In genomic region chr10:104255244-104255981, GRCh38 we compare ENCODE assay signal across 1 cellular context.
A peak's percentile ranks its signal among the peaks of the same experiment; 100 is the strongest.
TF ChIP-seq lines count a peak whose summit lies in the region.

No MANE protein-coding gene starts in this region.

TF ChIP-seq in HepG2, 621 proteins besides CTCF, POLR2A, EP300 and RAD21 (continued from another document and continues in another):
- TF ChIP-seq PRDM4 (CRISPR knock-in tag; IDR thresholded peaks at IDR 0.05; ENCODE audit: borderline replicate concordance) = no peak
- 0 out of 2 replicates have a peak, but pooled peaks have one; percentile 11 for TF ChIP-seq ZFP1 (CRISPR knock-in tag; IDR thresholded peaks at IDR 0.05)
- 0 out of 2 replicates have a peak, but pooled peaks have one; percentile 13 for TF ChIP-seq ZNF629 (CRISPR knock-in tag; conservative IDR thresholded peaks at IDR 0.05)
- TF ChIP-seq HDAC1 (CRISPR knock-in tag; IDR thresholded peaks at IDR 0.05) = no peak
- TF ChIP-seq SP140L (CRISPR knock-in tag; IDR thresholded peaks at IDR 0.05; ENCODE audit: borderline replicate concordance) = no peak
- TF ChIP-seq MIXL1 (CRISPR knock-in tag; IDR thresholded peaks at IDR 0.05) = no peak
- TF ChIP-seq SIN3B (IDR thresholded peaks at IDR 0.05; ENCODE audit: low read length) = no peak
- no peak for TF ChIP-seq ZNF414 (CRISPR knock-in tag; IDR thresholded peaks at IDR 0.05)
- no peak for TF ChIP-seq HOXD1 (CRISPR knock-in tag; IDR thresholded peaks at IDR 0.05)
- no peak for TF ChIP-seq ZNF678 (CRISPR knock-in tag; IDR thresholded peaks at IDR 0.05)
- TF ChIP-seq, protein P1, sequence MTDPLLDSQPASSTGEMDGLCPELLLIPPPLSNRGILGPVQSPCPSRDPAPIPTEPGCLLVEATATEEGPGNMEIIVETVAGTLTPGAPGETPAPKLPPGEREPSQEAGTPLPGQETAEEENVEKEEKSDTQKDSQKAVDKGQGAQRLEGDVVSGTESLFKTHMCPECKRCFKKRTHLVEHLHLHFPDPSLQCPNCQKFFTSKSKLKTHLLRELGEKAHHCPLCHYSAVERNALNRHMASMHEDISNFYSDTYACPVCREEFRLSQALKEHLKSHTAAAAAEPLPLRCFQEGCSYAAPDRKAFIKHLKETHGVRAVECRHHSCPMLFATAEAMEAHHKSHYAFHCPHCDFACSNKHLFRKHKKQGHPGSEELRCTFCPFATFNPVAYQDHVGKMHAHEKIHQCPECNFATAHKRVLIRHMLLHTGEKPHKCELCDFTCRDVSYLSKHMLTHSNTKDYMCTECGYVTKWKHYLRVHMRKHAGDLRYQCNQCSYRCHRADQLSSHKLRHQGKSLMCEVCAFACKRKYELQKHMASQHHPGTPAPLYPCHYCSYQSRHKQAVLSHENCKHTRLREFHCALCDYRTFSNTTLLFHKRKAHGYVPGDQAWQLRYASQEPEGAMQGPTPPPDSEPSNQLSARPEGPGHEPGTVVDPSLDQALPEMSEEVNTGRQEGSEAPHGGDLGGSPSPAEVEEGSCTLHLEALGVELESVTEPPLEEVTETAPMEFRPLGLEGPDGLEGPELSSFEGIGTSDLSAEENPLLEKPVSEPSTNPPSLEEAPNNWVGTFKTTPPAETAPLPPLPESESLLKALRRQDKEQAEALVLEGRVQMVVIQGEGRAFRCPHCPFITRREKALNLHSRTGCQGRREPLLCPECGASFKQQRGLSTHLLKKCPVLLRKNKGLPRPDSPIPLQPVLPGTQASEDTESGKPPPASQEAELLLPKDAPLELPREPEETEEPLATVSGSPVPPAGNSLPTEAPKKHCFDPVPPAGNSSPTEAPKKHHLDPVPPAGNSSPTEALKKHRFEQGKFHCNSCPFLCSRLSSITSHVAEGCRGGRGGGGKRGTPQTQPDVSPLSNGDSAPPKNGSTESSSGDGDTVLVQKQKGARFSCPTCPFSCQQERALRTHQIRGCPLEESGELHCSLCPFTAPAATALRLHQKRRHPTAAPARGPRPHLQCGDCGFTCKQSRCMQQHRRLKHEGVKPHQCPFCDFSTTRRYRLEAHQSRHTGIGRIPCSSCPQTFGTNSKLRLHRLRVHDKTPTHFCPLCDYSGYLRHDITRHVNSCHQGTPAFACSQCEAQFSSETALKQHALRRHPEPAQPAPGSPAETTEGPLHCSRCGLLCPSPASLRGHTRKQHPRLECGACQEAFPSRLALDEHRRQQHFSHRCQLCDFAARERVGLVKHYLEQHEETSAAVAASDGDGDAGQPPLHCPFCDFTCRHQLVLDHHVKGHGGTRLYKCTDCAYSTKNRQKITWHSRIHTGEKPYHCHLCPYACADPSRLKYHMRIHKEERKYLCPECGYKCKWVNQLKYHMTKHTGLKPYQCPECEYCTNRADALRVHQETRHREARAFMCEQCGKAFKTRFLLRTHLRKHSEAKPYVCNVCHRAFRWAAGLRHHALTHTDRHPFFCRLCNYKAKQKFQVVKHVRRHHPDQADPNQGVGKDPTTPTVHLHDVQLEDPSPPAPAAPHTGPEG (CRISPR knock-in tag; IDR thresholded peaks at IDR 0.05) = no peak
- no peak for TF ChIP-seq ZNF143 (CRISPR knock-in tag; IDR thresholded peaks at IDR 0.05)
- TF ChIP-seq ZNF547 (CRISPR knock-in tag; IDR thresholded peaks at IDR 0.05) = no peak
- TF ChIP-seq TAF1 (CRISPR knock-in tag; IDR thresholded peaks at IDR 0.05) = no peak
- TF ChIP-seq, protein P2, sequence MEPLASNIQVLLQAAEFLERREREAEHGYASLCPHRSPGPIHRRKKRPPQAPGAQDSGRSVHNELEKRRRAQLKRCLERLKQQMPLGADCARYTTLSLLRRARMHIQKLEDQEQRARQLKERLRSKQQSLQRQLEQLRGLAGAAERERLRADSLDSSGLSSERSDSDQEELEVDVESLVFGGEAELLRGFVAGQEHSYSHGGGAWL (CRISPR knock-in tag; IDR thresholded peaks at IDR 0.05) = no peak
- TF ChIP-seq CAMTA2 (CRISPR knock-in tag; IDR thresholded peaks at IDR 0.05; ENCODE audit: borderline replicate concordance) = no peak
- TF ChIP-seq THAP11 (CRISPR knock-in tag; IDR thresholded peaks at IDR 0.05) = no peak
- TF ChIP-seq NFATC3 (CRISPR knock-in tag; IDR thresholded peaks at IDR 0.05) = no peak
- no peak for TF ChIP-seq DDIT3 (CRISPR knock-in tag; IDR thresholded peaks at IDR 0.05)
- TF ChIP-seq, protein P3, sequence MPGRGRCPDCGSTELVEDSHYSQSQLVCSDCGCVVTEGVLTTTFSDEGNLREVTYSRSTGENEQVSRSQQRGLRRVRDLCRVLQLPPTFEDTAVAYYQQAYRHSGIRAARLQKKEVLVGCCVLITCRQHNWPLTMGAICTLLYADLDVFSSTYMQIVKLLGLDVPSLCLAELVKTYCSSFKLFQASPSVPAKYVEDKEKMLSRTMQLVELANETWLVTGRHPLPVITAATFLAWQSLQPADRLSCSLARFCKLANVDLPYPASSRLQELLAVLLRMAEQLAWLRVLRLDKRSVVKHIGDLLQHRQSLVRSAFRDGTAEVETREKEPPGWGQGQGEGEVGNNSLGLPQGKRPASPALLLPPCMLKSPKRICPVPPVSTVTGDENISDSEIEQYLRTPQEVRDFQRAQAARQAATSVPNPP (CRISPR knock-in tag; IDR thresholded peaks at IDR 0.05) = no peak
- TF ChIP-seq ZNF644 (CRISPR knock-in tag; IDR thresholded peaks at IDR 0.05; ENCODE audit: low read depth) = no peak
- no peak for TF ChIP-seq TCF7 (IDR thresholded peaks at IDR 0.05; ENCODE audit: low read depth)
- no peak for TF ChIP-seq ATRX (CRISPR knock-in tag; IDR thresholded peaks at IDR 0.05; ENCODE audit: borderline replicate concordance)
- no peak for TF ChIP-seq NFRKB (IDR thresholded peaks at IDR 0.05)
- TF ChIP-seq NBN (conservative IDR thresholded peaks at IDR 0.05) = no peak
- TF ChIP-seq PHF21A (CRISPR knock-in tag; IDR thresholded peaks at IDR 0.05) = no peak
- TF ChIP-seq TBX3 (IDR thresholded peaks at IDR 0.05; ENCODE audit: borderline replicate concordance) = no peak
- TF ChIP-seq HDAC2 (CRISPR knock-in tag; IDR thresholded peaks at IDR 0.05) = peak; percentile 12; the same call in 1 of the 2 replicates
- no peak for TF ChIP-seq ZNF234 (CRISPR knock-in tag; conservative IDR thresholded peaks at IDR 0.05)
- peak; percentile 41 for TF ChIP-seq HNF4A (CRISPR knock-in tag; IDR thresholded peaks at IDR 0.05)
- TF ChIP-seq HMG20A (CRISPR knock-in tag; IDR thresholded peaks at IDR 0.05; ENCODE audit: borderline replicate concordance) = no peak
- TF ChIP-seq PAX8 (CRISPR knock-in tag; IDR thresholded peaks at IDR 0.05; ENCODE audit: borderline replicate concordance) = no peak
- no peak for TF ChIP-seq ZEB1 (IDR thresholded peaks at IDR 0.05; ENCODE audit: insufficient replicate concordance, low read depth)
- no peak for TF ChIP-seq NFIB (CRISPR knock-in tag; IDR thresholded peaks at IDR 0.05; ENCODE audit: borderline replicate concordance)
- TF ChIP-seq ZNF616 (CRISPR knock-in tag; IDR thresholded peaks at IDR 0.05; ENCODE audit: low read depth) = no peak
- TF ChIP-seq ZIK1 (CRISPR knock-in tag; IDR thresholded peaks at IDR 0.05; ENCODE audit: borderline replicate concordance, low read depth) = no peak
- TF ChIP-seq SKI (IDR thresholded peaks at IDR 0.05; ENCODE audit: partially characterized antibody) = peak; percentile 29
- TF ChIP-seq IKZF5 (CRISPR knock-in tag; IDR thresholded peaks at IDR 0.05) = no peak
- no peak for TF ChIP-seq ZNF83 (CRISPR knock-in tag; IDR thresholded peaks at IDR 0.05; ENCODE audit: borderline replicate concordance)
- TF ChIP-seq MYC (CRISPR knock-in tag; IDR thresholded peaks at IDR 0.05; ENCODE audit: borderline replicate concordance) = no peak
- no peak for TF ChIP-seq NFYB (CRISPR knock-in tag; IDR thresholded peaks at IDR 0.05)
- TF ChIP-seq ZNF777 (CRISPR knock-in tag; IDR thresholded peaks at IDR 0.05) = no peak
- TF ChIP-seq ZNF792 (CRISPR knock-in tag; IDR thresholded peaks at IDR 0.05) = no peak
- TF ChIP-seq ZNF180 (CRISPR knock-in tag; IDR thresholded peaks at IDR 0.05; ENCODE audit: borderline replicate concordance, low read depth) = no peak
- TF ChIP-seq, protein P4, sequence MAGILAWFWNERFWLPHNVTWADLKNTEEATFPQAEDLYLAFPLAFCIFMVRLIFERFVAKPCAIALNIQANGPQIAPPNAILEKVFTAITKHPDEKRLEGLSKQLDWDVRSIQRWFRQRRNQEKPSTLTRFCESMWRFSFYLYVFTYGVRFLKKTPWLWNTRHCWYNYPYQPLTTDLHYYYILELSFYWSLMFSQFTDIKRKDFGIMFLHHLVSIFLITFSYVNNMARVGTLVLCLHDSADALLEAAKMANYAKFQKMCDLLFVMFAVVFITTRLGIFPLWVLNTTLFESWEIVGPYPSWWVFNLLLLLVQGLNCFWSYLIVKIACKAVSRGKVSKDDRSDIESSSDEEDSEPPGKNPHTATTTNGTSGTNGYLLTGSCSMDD (CRISPR knock-in tag; IDR thresholded peaks at IDR 0.05) = no peak
- no peak for TF ChIP-seq ZBTB7A (CRISPR knock-in tag; IDR thresholded peaks at IDR 0.05)
- TF ChIP-seq BRCA1 (CRISPR knock-in tag; IDR thresholded peaks at IDR 0.05) = no peak
- no peak for TF ChIP-seq ATAD3A (CRISPR knock-in tag; IDR thresholded peaks at IDR 0.05)
- TF ChIP-seq NFKB2 (CRISPR knock-in tag; IDR thresholded peaks at IDR 0.05; ENCODE audit: borderline replicate concordance) = no peak
- no peak for TF ChIP-seq RNF2 (conservative IDR thresholded peaks at IDR 0.05; ENCODE audit: low read depth)
- TF ChIP-seq ARNTL (CRISPR knock-in tag; IDR thresholded peaks at IDR 0.05) = no peak
- TF ChIP-seq ZNF235 (CRISPR knock-in tag; IDR thresholded peaks at IDR 0.05; ENCODE audit: borderline replicate concordance) = 0 out of 2 replicates have a peak, but pooled peaks have one; percentile 43
- no peak for TF ChIP-seq CCDC6 (CRISPR knock-in tag; IDR thresholded peaks at IDR 0.05)
- no peak for TF ChIP-seq ARNT2 (CRISPR knock-in tag; IDR thresholded peaks at IDR 0.05; ENCODE audit: low read depth)
- no peak for TF ChIP-seq ZBTB20 (CRISPR knock-in tag; IDR thresholded peaks at IDR 0.05; ENCODE audit: borderline replicate concordance, low read depth)
- no peak for TF ChIP-seq KDM3A (CRISPR knock-in tag; IDR thresholded peaks at IDR 0.05; ENCODE audit: low read depth)
- no peak for TF ChIP-seq KDM5B (CRISPR knock-in tag; IDR thresholded peaks at IDR 0.05; ENCODE audit: borderline replicate concordance)
- TF ChIP-seq MED1 (CRISPR knock-in tag; IDR thresholded peaks at IDR 0.05) = peak; percentile 53
- TF ChIP-seq ZXDC (CRISPR knock-in tag; IDR thresholded peaks at IDR 0.05) = no peak
